1 cellular context compared by ENCODE assay signal in the genomic region with DNA sequence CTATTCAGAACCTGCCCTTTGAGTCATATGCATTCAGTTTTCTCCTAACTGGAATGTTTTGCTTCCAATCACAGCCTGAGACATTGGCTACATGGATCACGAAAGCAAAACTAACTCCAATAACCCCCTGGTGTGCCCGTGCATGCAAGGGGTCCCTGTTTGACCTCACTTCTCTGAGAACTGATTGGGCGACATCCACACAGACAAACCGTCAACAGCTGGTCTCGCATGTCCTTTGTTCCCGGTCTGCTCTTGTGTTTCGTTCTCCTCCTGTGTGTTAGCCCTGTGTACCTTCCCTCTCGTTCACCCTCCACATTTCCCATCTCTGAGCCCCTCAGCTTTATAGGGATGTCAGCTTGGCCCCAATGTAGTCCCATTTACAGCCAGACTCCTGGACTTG.
TF ChIP-seq lines count a peak whose summit lies in the region.

No MANE protein-coding gene starts in this region.

TF ChIP-seq in HepG2, 621 proteins besides CTCF, POLR2A, EP300 and RAD21 (continued from another document):
- TF ChIP-seq REL (CRISPR knock-in tag; conservative IDR thresholded peaks at IDR 0.05): no peak
- TF ChIP-seq ZNF274 (CRISPR knock-in tag; IDR thresholded peaks at IDR 0.05): no peak
- no peak for TF ChIP-seq MED13 (CRISPR knock-in tag; IDR thresholded peaks at IDR 0.05)
- no peak for TF ChIP-seq ZNF350 (CRISPR knock-in tag; IDR thresholded peaks at IDR 0.05; ENCODE audit: borderline replicate concordance, low read depth)
- no peak for TF ChIP-seq RFXAP (CRISPR knock-in tag; IDR thresholded peaks at IDR 0.05; ENCODE audit: borderline replicate concordance)
- no peak for TF ChIP-seq ZBTB3 (CRISPR knock-in tag; IDR thresholded peaks at IDR 0.05; ENCODE audit: borderline replicate concordance, low read depth)
- no peak for TF ChIP-seq ZNF616 (CRISPR knock-in tag; IDR thresholded peaks at IDR 0.05; ENCODE audit: low read depth)
- TF ChIP-seq ZSCAN20 (CRISPR knock-in tag; IDR thresholded peaks at IDR 0.05; ENCODE audit: borderline replicate concordance): no peak
- TF ChIP-seq IKZF4 (CRISPR knock-in tag; IDR thresholded peaks at IDR 0.05; ENCODE audit: borderline replicate concordance, low read depth, not compliant biosample characterization): no peak
- TF ChIP-seq ZNF263 (CRISPR knock-in tag; IDR thresholded peaks at IDR 0.05): no peak
- TF ChIP-seq ZNF709 (CRISPR knock-in tag; IDR thresholded peaks at IDR 0.05): no peak
- TF ChIP-seq FOXM1 (CRISPR knock-in tag; IDR thresholded peaks at IDR 0.05): no peak
- TF ChIP-seq HMG20A (CRISPR knock-in tag; IDR thresholded peaks at IDR 0.05; ENCODE audit: borderline replicate concordance): no peak
- TF ChIP-seq SATB2 (CRISPR knock-in tag; IDR thresholded peaks at IDR 0.05): no peak
TF ChIP-seq in HepG2: peak in this region for 0.
